ENCODE assay signal across 22 cellular contexts in genomic region chr3:61233828-61234227, GRCh38. TPM values are rescaled to one million over a fixed set of nuclear protein-coding genes. Genes with fewer than 3 reads are reported as not detected.
A peak's percentile ranks its signal among the peaks of the same experiment; 100 is the strongest.
DNase-seq lines count a peak whose midpoint lies in the region; ATAC-seq lines count a peak whose summit lies in the region.
"Had no signal": no experiment of that assay in that cellular context is flagged by ENCODE, and none has a peak within 500 bp of the region (broad histone marks: within the 10 kb centered on the region; RNA-seq: fewer than 3 reads in every experiment).

No MANE protein-coding gene starts in this region.

- no CpG with 5 or more reads among the region's 1 CpG for WGBS in neuronal stem cell (ENCODE audit: extremely low coverage in 2 of 2, insufficient read length in 2 of 2, insufficient replicate concordance in 1 of 2), 2 donors

- H3K14ac ChIP-seq in neuronal stem cell (ENCODE audit: low read length): no peak overlapping the region

- no peak overlapping the region for H3K9ac ChIP-seq in neuronal stem cell (ENCODE audit: low read depth, low read length, poor library complexity)

- no peak overlapping the region for H3K4me2 ChIP-seq in neuronal stem cell (ENCODE audit: insufficient read depth, low read length, poor library complexity, severe bottlenecking)

- H4K91ac ChIP-seq in neuronal stem cell (ENCODE audit: low read depth, low read length, poor library complexity): no peak overlapping the region

- no peak overlapping the region for H3K4me3 ChIP-seq in neuronal stem cell (ENCODE audit: low read length in 2 of 2)
- H3K4me3 ChIP-seq: right atrium auricular region, SK-N-MC had no signal

- H3K4ac ChIP-seq in neuronal stem cell (ENCODE audit: low read length): no peak overlapping the region

- H3K79me1 ChIP-seq in neuronal stem cell (ENCODE audit: low read depth, low read length): no peaks in the 10 kb centered on the region

- no peaks in the 10 kb centered on the region for H3K36me3 ChIP-seq in neuronal stem cell (replicated peaks in 1 of 2; ENCODE audit: control insufficient read depth in 2 of 2, insufficient read depth in 2 of 2, low read length in 2 of 2)
- H3K36me3 ChIP-seq: neutrophil, right atrium auricular region had no signal

- H3K18ac ChIP-seq in neuronal stem cell (ENCODE audit: low read length): no peak overlapping the region

- no peak overlapping the region for H2AK5ac ChIP-seq in neuronal stem cell (ENCODE audit: low read depth, low read length)

- H2BK15ac ChIP-seq in neuronal stem cell (ENCODE audit: low read length): no peak overlapping the region

- H3K27ac ChIP-seq in neuronal stem cell (replicated peaks; ENCODE audit: low read length): no peak overlapping the region
- H3K27ac ChIP-seq: foreskin keratinocyte, neutrophil, right atrium auricular region, SK-N-MC had no signal

- DNase-seq in neuronal stem cell (ENCODE audit: low spot score) (no peak), GOT3 (lab: John Stamatoyannopoulos, UW) (no peak)
- DNase-seq in stimulated activated naive CD4-positive, alpha-beta T cell treated with Interleukin-2 at 50 U/mL for 16 hours (lab: John Stamatoyannopoulos, UW): no peak
- DNase-seq: activated CD4-positive, CD25-positive, alpha-beta regulatory T cell treated with anti-CD3 and anti-CD28 coated beads, Interleukin-2, amount 50 U/mL, for 72 hours; activated CD8-positive, alpha-beta memory T cell treated with anti-CD3 and anti-CD28 coated beads for 24 hours; activated naive CD8-positive, alpha-beta T cell treated with anti-CD3 and anti-CD28 coated beads, Interleukin-2, amount 10 ng/mL, durations not matched to agents 7 days and 5 days; foreskin keratinocyte; H7; left cardiac atrium; midbrain; NCI-H1694; NCI-H226; stimulated activated naive CD4-positive, alpha-beta T cell; T-helper 9 cell; trophoblast cell had no signal

- H2BK120ac ChIP-seq in neuronal stem cell (ENCODE audit: low read depth, low read length): no peak overlapping the region

- no peak overlapping the region for H2BK5ac ChIP-seq in neuronal stem cell (ENCODE audit: low read length)

- no peaks in the 10 kb centered on the region for H3K4me1 ChIP-seq in neuronal stem cell (ENCODE audit: control insufficient read depth in 2 of 2, insufficient read depth in 1 of 2, low read depth in 1 of 2, low read length in 2 of 2)
- H3K4me1 ChIP-seq: foreskin keratinocyte, right atrium auricular region had no signal

- no peak overlapping the region for H4K8ac ChIP-seq in neuronal stem cell (ENCODE audit: low read depth, low read length)

- no peak overlapping the region for H2BK12ac ChIP-seq in neuronal stem cell (ENCODE audit: low read length)

- H3K27me3 ChIP-seq in neuronal stem cell (ENCODE audit: control insufficient read depth in 3 of 3, insufficient read depth in 3 of 3, low read depth in 1 of 3, low read length in 3 of 3): no peaks in the 10 kb centered on the region
- H3K27me3 ChIP-seq: foreskin keratinocyte, neutrophil, right atrium auricular region had no signal

- peak overlapping the region; percentile 31 for H2AFZ ChIP-seq in neuronal stem cell (ENCODE audit: low read length)

- ATAC-seq in GM18907 (IDR thresholded peaks at IDR 0.05; ENCODE audit: unreplicated experiment) (peak; percentile 58), HG02678 (IDR thresholded peaks at IDR 0.05; ENCODE audit: unreplicated experiment) (peak; percentile 31), HG03457 (IDR thresholded peaks at IDR 0.05; ENCODE audit: unreplicated experiment) (peak; percentile 39), HG03280 (IDR thresholded peaks at IDR 0.05; ENCODE audit: unreplicated experiment) (no peak)
- ATAC-seq: foreskin keratinocyte, left cardiac atrium had no signal

- H3K9me3 ChIP-seq in neuronal stem cell (replicated peaks in 1 of 2; ENCODE audit: control insufficient read depth in 2 of 2, insufficient read depth in 1 of 2, low read depth in 1 of 2, low read length in 2 of 2): no peaks in the 10 kb centered on the region
- H3K9me3 ChIP-seq: neutrophil, right atrium auricular region had no signal

- H3K23ac ChIP-seq in neuronal stem cell (ENCODE audit: low read depth, low read length, poor library complexity): no peak overlapping the region

RNA-seq across cellular contexts. Expression of gene FHIT, which starts 17.4 kb away (rescaled TPM):
- 3.6 TPM for polyA plus RNA-seq in neuronal stem cell (2013, experiment 1 of 2)
- 4.1 TPM for polyA plus RNA-seq in neuronal stem cell (2013, experiment 2 of 2)
